In the genomic region with DNA sequence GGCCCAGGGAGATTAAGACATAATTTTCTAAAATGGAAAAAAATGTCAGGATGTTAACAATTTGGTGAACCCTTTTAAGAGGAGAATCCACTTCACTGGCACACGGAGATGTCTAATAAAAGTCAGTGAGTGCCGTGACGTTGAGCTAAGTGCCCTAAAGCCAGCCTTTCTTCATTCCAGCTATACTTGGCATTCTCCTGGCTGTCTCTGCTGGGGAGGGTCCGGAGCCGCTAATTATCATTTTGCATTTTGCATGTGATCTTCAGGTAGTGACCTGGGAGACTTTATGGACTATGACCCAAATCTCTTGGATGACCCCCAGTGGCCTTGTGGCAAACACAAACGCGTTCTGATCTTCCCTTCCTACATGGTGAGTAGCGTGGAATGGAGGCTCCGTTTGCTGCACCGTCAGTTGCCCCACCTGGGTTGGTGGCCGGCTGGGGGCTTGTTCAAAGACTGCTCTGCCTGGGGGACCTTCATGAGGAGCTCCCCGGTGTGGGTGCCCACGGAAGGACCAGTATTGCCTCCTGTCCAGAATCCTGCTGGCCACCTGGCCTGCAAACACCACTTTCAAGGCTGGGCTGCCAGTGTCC, we compare ENCODE assay signal across 9 cellular contexts.
A peak's percentile ranks its signal among the peaks of the same experiment; 100 is the strongest.
DNase-seq lines count a peak whose midpoint lies in the region; ATAC-seq and TF ChIP-seq lines count a peak whose summit lies in the region.
"Had no signal": no experiment of that assay in that cellular context is flagged by ENCODE, and none has a peak within 500 bp of the region (broad histone marks: within the 10 kb centered on the region; RNA-seq: fewer than 3 reads in every experiment).

No MANE protein-coding gene starts in this region.

- H3K27ac Mint-ChIP-seq in GM23338, result no peak overlapping the region

- peaks cover 64% of the 10 kb centered on the region for H3K36me3 Mint-ChIP-seq in GM23338 (ENCODE audit: low read depth)

- no peak overlapping the region for H3K4me2 ChIP-seq in GM23338

- H3K9me3 Mint-ChIP-seq in GM23338, result no peaks in the 10 kb centered on the region

- no peak overlapping the region for H3K4me3 Mint-ChIP-seq in GM23338

- H3K27me3 Mint-ChIP-seq in GM23338 (ENCODE audit: insufficient read depth, low read depth, poor library complexity), result peaks cover 5% of the 10 kb centered on the region

- H3K4me3 ChIP-seq in GM23338 (no peak overlapping the region), stomach smooth muscle (ENCODE audit: low read length in 2 of 2) (peak overlapping the region in 1 of 2 donors; percentile 65)

- H2AFZ ChIP-seq in GM23338, result no peak overlapping the region

- no peaks in the 10 kb centered on the region for H4K20me1 ChIP-seq in GM23338 (replicated peaks; ENCODE audit: insufficient read depth)

- H3K27ac ChIP-seq in GM23338 (ENCODE audit: low read depth) (0 out of 2 replicates have a peak overlapping the region, but pooled peaks have one; percentile 39), VCaP (peak overlapping the region; percentile 41), layer of hippocampus (ENCODE audit: low read depth, low read length) (peak overlapping the region; percentile 80), stomach smooth muscle (ENCODE audit: low read length) (peak overlapping the region; percentile 58)

- H3K79me2 ChIP-seq in GM23338 (replicated peaks; ENCODE audit: insufficient read depth), result no peaks in the 10 kb centered on the region

- H3K4me1 ChIP-seq in GM23338 (ENCODE audit: insufficient read depth) (peaks cover 37% of the 10 kb centered on the region), stomach smooth muscle (ENCODE audit: control insufficient read depth, insufficient read depth, low read length) (peaks cover 17% of the 10 kb centered on the region)

- DNase-seq in GM23338 (ENCODE audit: low spot score), result no peak
- no peak for DNase-seq in NCI-H446 (lab: John Stamatoyannopoulos, UW)
- no peak for DNase-seq in Kasumi-1 (lab: John Stamatoyannopoulos, UW)
- no peak for DNase-seq in stimulated activated CD8-positive, alpha-beta memory T cell treated with anti-CD3 and anti-CD28 coated beads, Interleukin-4, amount 100 ng/mL, for 48 hours
- DNase-seq in NCI-H526 treated with DMSO at 0.1 percent for 48 hours (lab: John Stamatoyannopoulos, UW), result no peak
- DNase-seq: activated gamma-delta T cell had no signal

- peaks cover 52% of the 10 kb centered on the region for H3K4me1 Mint-ChIP-seq in GM23338

- H3K9me3 ChIP-seq in stomach smooth muscle (ENCODE audit: control insufficient read depth in 2 of 2, low read length in 2 of 2), result no peaks in the 10 kb centered on the region

- H3K27me3 ChIP-seq in GM23338 (ENCODE audit: insufficient read depth) (no peaks in the 10 kb centered on the region), layer of hippocampus (ENCODE audit: control insufficient read depth, insufficient read depth, low read length) (no peaks in the 10 kb centered on the region), stomach smooth muscle (ENCODE audit: control insufficient read depth in 1 of 2, insufficient read depth in 2 of 2, low read length in 2 of 2) (no peaks in the 10 kb centered on the region)

- no peaks in the 10 kb centered on the region for H3K9me2 ChIP-seq in GM23338 (ENCODE audit: insufficient read depth)

- no peak for TF ChIP-seq CTCF in GM23338 (conservative IDR thresholded peaks at IDR 0.05; ENCODE audit: low read depth in 2 of 2)
- TF ChIP-seq CTCF in VCaP (conservative IDR thresholded peaks at IDR 0.05), result no peak

- peaks cover 4% of the 10 kb centered on the region; the same call in 1 of the 2 replicates for H3F3A ChIP-seq in GM23338 (replicated peaks; ENCODE audit: low read depth)

- H3K9ac ChIP-seq in stomach smooth muscle (ENCODE audit: low read length in 2 of 2), result no peak overlapping the region

- no peak for ATAC-seq in GM23338

- H3K36me3 ChIP-seq in GM23338 (ENCODE audit: insufficient read depth) (no peaks in the 10 kb centered on the region; the same call in 1 of the 2 replicates), stomach smooth muscle (ENCODE audit: control insufficient read depth in 2 of 2, insufficient read depth in 2 of 2, low read length in 2 of 2) (no peaks in the 10 kb centered on the region)

TF ChIP-seq in GM23338, 12 proteins besides CTCF, POLR2A, EP300 and RAD21:
- TF ChIP-seq, protein P1, sequence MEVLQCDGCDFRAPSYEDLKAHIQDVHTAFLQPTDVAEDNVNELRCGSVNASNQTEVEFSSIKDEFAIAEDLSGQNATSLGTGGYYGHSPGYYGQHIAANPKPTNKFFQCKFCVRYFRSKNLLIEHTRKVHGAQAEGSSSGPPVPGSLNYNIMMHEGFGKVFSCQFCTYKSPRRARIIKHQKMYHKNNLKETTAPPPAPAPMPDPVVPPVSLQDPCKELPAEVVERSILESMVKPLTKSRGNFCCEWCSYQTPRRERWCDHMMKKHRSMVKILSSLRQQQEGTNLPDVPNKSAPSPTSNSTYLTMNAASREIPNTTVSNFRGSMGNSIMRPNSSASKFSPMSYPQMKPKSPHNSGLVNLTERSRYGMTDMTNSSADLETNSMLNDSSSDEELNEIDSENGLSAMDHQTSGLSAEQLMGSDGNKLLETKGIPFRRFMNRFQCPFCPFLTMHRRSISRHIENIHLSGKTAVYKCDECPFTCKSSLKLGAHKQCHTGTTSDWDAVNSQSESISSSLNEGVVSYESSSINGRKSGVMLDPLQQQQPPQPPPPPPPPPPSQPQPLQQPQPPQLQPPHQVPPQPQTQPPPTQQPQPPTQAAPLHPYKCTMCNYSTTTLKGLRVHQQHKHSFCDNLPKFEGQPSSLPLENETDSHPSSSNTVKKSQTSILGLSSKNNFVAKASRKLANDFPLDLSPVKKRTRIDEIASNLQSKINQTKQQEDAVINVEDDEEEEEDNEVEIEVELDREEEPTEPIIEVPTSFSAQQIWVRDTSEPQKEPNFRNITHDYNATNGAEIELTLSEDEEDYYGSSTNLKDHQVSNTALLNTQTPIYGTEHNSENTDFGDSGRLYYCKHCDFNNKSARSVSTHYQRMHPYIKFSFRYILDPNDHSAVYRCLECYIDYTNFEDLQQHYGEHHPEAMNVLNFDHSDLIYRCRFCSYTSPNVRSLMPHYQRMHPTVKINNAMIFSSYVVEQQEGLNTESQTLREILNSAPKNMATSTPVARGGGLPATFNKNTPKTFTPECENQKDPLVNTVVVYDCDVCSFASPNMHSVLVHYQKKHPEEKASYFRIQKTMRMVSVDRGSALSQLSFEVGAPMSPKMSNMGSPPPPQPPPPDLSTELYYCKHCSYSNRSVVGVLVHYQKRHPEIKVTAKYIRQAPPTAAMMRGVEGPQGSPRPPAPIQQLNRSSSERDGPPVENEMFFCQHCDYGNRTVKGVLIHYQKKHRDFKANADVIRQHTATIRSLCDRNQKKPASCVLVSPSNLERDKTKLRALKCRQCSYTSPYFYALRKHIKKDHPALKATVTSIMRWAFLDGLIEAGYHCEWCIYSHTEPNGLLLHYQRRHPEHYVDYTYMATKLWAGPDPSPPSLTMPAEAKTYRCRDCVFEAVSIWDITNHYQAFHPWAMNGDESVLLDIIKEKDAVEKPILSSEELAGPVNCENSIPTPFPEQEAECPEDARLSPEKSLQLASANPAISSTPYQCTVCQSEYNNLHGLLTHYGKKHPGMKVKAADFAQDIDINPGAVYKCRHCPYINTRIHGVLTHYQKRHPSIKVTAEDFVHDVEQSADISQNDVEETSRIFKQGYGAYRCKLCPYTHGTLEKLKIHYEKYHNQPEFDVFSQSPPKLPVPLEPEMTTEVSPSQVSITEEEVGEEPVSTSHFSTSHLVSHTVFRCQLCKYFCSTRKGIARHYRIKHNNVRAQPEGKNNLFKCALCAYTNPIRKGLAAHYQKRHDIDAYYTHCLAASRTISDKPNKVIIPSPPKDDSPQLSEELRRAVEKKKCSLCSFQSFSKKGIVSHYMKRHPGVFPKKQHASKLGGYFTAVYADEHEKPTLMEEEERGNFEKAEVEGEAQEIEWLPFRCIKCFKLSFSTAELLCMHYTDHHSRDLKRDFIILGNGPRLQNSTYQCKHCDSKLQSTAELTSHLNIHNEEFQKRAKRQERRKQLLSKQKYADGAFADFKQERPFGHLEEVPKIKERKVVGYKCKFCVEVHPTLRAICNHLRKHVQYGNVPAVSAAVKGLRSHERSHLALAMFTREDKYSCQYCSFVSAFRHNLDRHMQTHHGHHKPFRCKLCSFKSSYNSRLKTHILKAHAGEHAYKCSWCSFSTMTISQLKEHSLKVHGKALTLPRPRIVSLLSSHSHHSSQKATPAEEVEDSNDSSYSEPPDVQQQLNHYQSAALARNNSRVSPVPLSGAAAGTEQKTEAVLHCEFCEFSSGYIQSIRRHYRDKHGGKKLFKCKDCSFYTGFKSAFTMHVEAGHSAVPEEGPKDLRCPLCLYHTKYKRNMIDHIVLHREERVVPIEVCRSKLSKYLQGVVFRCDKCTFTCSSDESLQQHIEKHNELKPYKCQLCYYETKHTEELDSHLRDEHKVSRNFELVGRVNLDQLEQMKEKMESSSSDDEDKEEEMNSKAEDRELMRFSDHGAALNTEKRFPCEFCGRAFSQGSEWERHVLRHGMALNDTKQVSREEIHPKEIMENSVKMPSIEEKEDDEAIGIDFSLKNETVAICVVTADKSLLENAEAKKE (CRISPR knock-in tag; IDR thresholded peaks at IDR 0.05), result no peak
- TF ChIP-seq POLR2AphosphoS5 (IDR thresholded peaks at IDR 0.05; ENCODE audit: low read depth), result no peak
- TF ChIP-seq NANOG (IDR thresholded peaks at IDR 0.05; ENCODE audit: borderline replicate concordance), result no peak
